ENCODE assay signal across 17 cellular contexts in the genomic region with DNA sequence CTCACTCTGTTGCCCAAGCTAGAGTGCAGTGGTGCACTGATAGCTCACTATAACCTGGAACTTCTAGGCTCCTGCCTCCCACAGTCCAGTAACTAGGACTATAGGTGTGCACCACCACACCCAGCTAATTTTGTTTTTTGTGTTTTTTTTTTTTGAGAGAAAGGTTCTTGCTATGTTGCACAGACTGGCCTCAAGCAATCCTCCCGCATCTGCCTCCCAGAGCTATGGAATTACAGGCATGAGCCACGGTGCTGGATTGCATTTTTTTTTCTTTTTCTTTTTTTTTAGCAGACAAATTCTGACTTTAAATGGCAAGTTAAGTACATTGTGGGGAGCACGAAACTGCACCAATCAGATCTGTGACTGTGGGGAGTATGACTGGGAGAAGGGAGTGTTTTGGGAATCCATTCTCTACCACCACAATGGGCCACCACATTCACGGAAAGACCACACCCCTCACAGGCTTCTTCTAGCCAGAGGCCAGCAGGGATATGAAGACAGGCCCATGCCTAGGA. TPM values are rescaled to one million over a fixed set of nuclear protein-coding genes. Genes with fewer than 3 reads are reported as not detected.
DNase-seq lines count a peak whose midpoint lies in the region; ATAC-seq and TF ChIP-seq lines count a peak whose summit lies in the region.
"Had no signal": no experiment of that assay in that cellular context is flagged by ENCODE, and none has a peak within 500 bp of the region (broad histone marks: within the 10 kb centered on the region; RNA-seq: fewer than 3 reads in every experiment).

No MANE protein-coding gene starts in this region.

- H3K27ac ChIP-seq in coronary artery (no peak overlapping the region), colonic mucosa (no peak overlapping the region)
- H3K27ac ChIP-seq: C4-2B had no signal

- H3K9me3 Mint-ChIP-seq in nephron (no peaks in the 10 kb centered on the region), T-cell (no peaks in the 10 kb centered on the region)
- H3K9me3 Mint-ChIP-seq: CD4-positive, alpha-beta T cell; H9 had no signal

- peak; percentile 57 for DNase-seq in EH (ENCODE audit: low read depth)
- DNase-seq in coronary artery (ENCODE audit: low spot score) = peak; percentile 4
- no peak for DNase-seq in NCI-H2227 (lab: John Stamatoyannopoulos, UW; ENCODE audit: unreplicated experiment)
- DNase-seq in colonic mucosa = no peak
- DNase-seq in T-cell = no peak
- DNase-seq: ACHN; AML-193; Caco-2; CD4-positive, alpha-beta T cell; DMS153; DMS79; GF-D8; H9 had no signal

- intact Hi-C loops in colonic mucosa (cut with DNase I) = no loop called here

- ATAC-seq in T-cell (replicated peaks in 1 of 4) = no peak

- H3K4me3 Mint-ChIP-seq in nephron (peak overlapping the region in 2 of 3 experiments; percentile 21 to 45), T-cell (no peak overlapping the region)
- H3K4me3 Mint-ChIP-seq: H9 had no signal

- H3K36me3 ChIP-seq in colonic mucosa = no peaks in the 10 kb centered on the region

- POLR2A ChIA-PET in T-cell (lab: Charles Lee) = interaction anchor here in 1 of 2 donors (0.6 kb wide), 1 partner anchor 12 kb away, joined by 3 read pairs; no protein-coding TSS in a partner anchor

- no peak overlapping the region for H3K27ac Mint-ChIP-seq in nephron
- peak overlapping the region in 1 of 2 donors; percentile 48 for H3K27ac Mint-ChIP-seq in T-cell
- H3K27ac Mint-ChIP-seq: CD4-positive, alpha-beta T cell; H9 had no signal

- TF ChIP-seq CTCF in coronary artery (IDR thresholded peaks at IDR 0.05) (no peak), nephron (IDR thresholded peaks at IDR 0.05; ENCODE audit: unreplicated experiment in 3 of 3) (no peak), colonic mucosa (IDR thresholded peaks at IDR 0.05) (no peak)

- H3K27me3 Mint-ChIP-seq in nephron (ENCODE audit: low read depth) (peaks cover 39% of the 10 kb centered on the region), T-cell (peaks cover 0 to 6% of the 10 kb centered on the region in 2 donors)
- H3K27me3 Mint-ChIP-seq: CD4-positive, alpha-beta T cell had no signal

- no peaks in the 10 kb centered on the region for H3K27me3 ChIP-seq in colonic mucosa

- H3K9ac ChIP-seq in colonic mucosa (ENCODE audit: low read depth in 2 of 2, low read length in 2 of 2) = no peak overlapping the region

- peaks cover 4% of the 10 kb centered on the region for H3K4me1 ChIP-seq in colonic mucosa

- CTCF ChIA-PET in T-cell (lab: Charles Lee) = interaction anchor here in 1 of 2 donors (0.6 to 0.7 kb wide), 2 partner anchors 72 to 535 kb away, joined by 3 read pairs; no protein-coding TSS in a partner anchor

- H3K36me3 Mint-ChIP-seq in nephron (ENCODE audit: low read depth) (no peaks in the 10 kb centered on the region), T-cell (no peaks in the 10 kb centered on the region)

- H3K4me1 Mint-ChIP-seq in nephron = peaks cover 10% of the 10 kb centered on the region
- peaks cover 14 to 21% (median 15%) of the 10 kb centered on the region in 3 donors for H3K4me1 Mint-ChIP-seq in T-cell

- no peak overlapping the region for H3K4me3 ChIP-seq in coronary artery
- H3K4me3 ChIP-seq in colonic mucosa = no peak overlapping the region

- no peaks in the 10 kb centered on the region for H3K9me3 ChIP-seq in colonic mucosa
- H3K9me3 ChIP-seq: Caco-2 had no signal

RNA-seq across cellular contexts. Expression of a gene that starts 58.1 kb away (rescaled TPM):
- total RNA-seq in colonic mucosa = not detected
- not detected for total RNA-seq in T-cell
- total RNA-seq: CD4-positive, alpha-beta T cell; Daoy; H1; H9 had no signal

Comparison
In these comparisons a context has a peak if more than half of its experiments do, and no peak if none do; other contexts are left out.
1. DNase-seq: peak in EH (single experiment) and coronary artery (single experiment); none in NCI-H2227 (single experiment), colonic mucosa (single experiment) and T-cell (0 of 34).
2. H3K4me3 Mint-ChIP-seq: peak in nephron (2 of 3); none in T-cell (0 of 3).